In genomic region chr22:40044870-40045834, GRCh38 we compare ENCODE assay signal across 8 cellular contexts. TPM values are rescaled to one million over a fixed set of nuclear protein-coding genes. Genes with fewer than 3 reads are reported as not detected.
DNase-seq lines count a peak whose midpoint lies in the region; ATAC-seq, FAIRE-seq and TF ChIP-seq lines count a peak whose summit lies in the region.

No MANE protein-coding gene starts in this region.

- peak overlapping the region; percentile 95 for H3K9ac ChIP-seq in HepG2 (ENCODE audit: insufficient read depth, low read depth, low read length)

- H3K79me2 ChIP-seq in HepG2 (ENCODE audit: insufficient read depth, low read length), result peaks cover 18% of the 10 kb centered on the region

- ATAC-seq in GM21367 (IDR thresholded peaks at IDR 0.05; ENCODE audit: unreplicated experiment), result peak; percentile 13
- peak; percentile 4 to 12 for ATAC-seq in activated CD4-positive, CD25-positive, alpha-beta regulatory T cell treated with anti-CD3 and anti-CD28 coated beads, Interleukin-2, amount 50 U/mL, for 24 hours
- ATAC-seq in HepG2, result peak; percentile 60

- peak overlapping the region; percentile 54 for H2AFZ ChIP-seq in HepG2 (ENCODE audit: low read length)

- in situ Hi-C loops in HepG2 (cut with HindIII; ENCODE audit: extremely low pct_ligation_motif_present, low pct_unique_long_range_greater_than_20kb), result no loop called here

- no peak for FAIRE-seq in HepG2 (lab: Jason Lieb, UNC)

- peaks cover 16% of the 10 kb centered on the region for H3K4me1 ChIP-seq in HepG2 (ENCODE audit: insufficient read depth, low read length)

- no TSS peak for BruUV-seq in HepG2 (replicated peaks; lab: Mats Ljungman, UMichigan)

- TF ChIP-seq RAD21 in Ishikawa (IDR thresholded peaks at IDR 0.05; ENCODE audit: low read depth) (no peak; the same call in 1 of the 2 replicates), HepG2 (CRISPR knock-in tag; IDR thresholded peaks at IDR 0.05) (peak; percentile 45; the same call in 1 of the 2 replicates)

- H4K20me1 ChIP-seq in HepG2 (ENCODE audit: insufficient read depth, low read length), result peaks cover 3% of the 10 kb centered on the region; the same call in 1 of the 2 replicates

- peak overlapping the region; percentile 88 for H3K4me2 ChIP-seq in HepG2 (ENCODE audit: low read depth, low read length)

- WGBS in HepG2 (ENCODE audit: low lambda C conversion rate), result 0% methylated on average over 9 of the region's 138 CpGs

- CTCF ChIA-PET in HepG2 (lab: Yijun Ruan, JAX; ENCODE audit: low intra/inter-chr PET ratio, low total read pairs), result no interaction called here

- H3K27ac ChIP-seq in HepG2 (ENCODE audit: extremely low read length, insufficient read depth, low read length), result peak overlapping the region; percentile 72

- no peaks in the 10 kb centered on the region for H3K9me3 ChIP-seq in HepG2 (ENCODE audit: low read length)

- no peaks in the 10 kb centered on the region for H3K36me3 ChIP-seq in HepG2 (replicated peaks in 1 of 2; ENCODE audit: control insufficient read depth in 1 of 2, insufficient read depth in 2 of 2, low read length in 2 of 2)

- DNase-seq in COR-L47 (lab: John Stamatoyannopoulos, UW) (peak; percentile 63), cerebellum (ENCODE audit: low spot score) (peak; percentile 64), HepG2 (ENCODE audit: low spot score) (peak; percentile 20), NCI-H446 treated with DMSO at 0.1 percent for 48 hours (lab: John Stamatoyannopoulos, UW) (no peak)
- peak; percentile 44 to 63 for DNase-seq in stimulated activated CD4-positive, alpha-beta T cell treated with anti-CD3 and anti-CD28 coated beads, Interleukin-2, amount 100 ng/mL, for 48 hours

- POLR2A ChIA-PET in HepG2 (lab: Yijun Ruan, JAX), result interaction anchor here (0.6 to 1.7 kb wide), 30 partner anchors 9 to 1121 kb away, joined by 3 to 35 read pairs (median 5); partner anchors contain the start of genes ADSL, ATF4, MIEF1 and RPL3

- TF ChIP-seq CTCF in HepG2 (CRISPR knock-in tag; IDR thresholded peaks at IDR 0.05), result no peak; the same call in 1 of the 2 replicates

- H3K27me3 ChIP-seq in HepG2 (ENCODE audit: control insufficient read depth in 1 of 2, insufficient read depth in 2 of 2, low read length in 2 of 2), result no peaks in the 10 kb centered on the region

- TF ChIP-seq EP300 in Ishikawa (IDR thresholded peaks at IDR 0.05; ENCODE audit: borderline replicate concordance) (no peak), HepG2 (IDR thresholded peaks at IDR 0.05; ENCODE audit: low read depth in 2 of 2, low read length in 2 of 2) (no peak), HepG2 (CRISPR knock-in tag; IDR thresholded peaks at IDR 0.05; ENCODE audit: borderline replicate concordance) (no peak)

- H3K4me3 ChIP-seq in HepG2 (replicated peaks in 1 of 3; ENCODE audit: insufficient read depth in 1 of 3, low read depth in 2 of 3, low read length in 3 of 3), result peak overlapping the region; percentile 73 to 95 (median 94)

- peak; percentile 54 to 70; a peak in 3 of 4 replicates for TF ChIP-seq POLR2A in HepG2 (IDR thresholded peaks at IDR 0.05; ENCODE audit: insufficient read depth in 1 of 2, low read depth in 2 of 2, low read length in 2 of 2)

- intact Hi-C loops in HepG2 (cut with micrococcal nuclease; ENCODE audit: unreplicated experiment), result loop anchor here (5.0 kb wide), 2 partner anchors 132 to 302 kb away; partner anchors contain the start of genes ADSL and TNRC6B

TF ChIP-seq in Ishikawa, 13 proteins besides CTCF, POLR2A, EP300 and RAD21 (continues in another document):
- no peak for TF ChIP-seq TCF12 (IDR thresholded peaks at IDR 0.05; ENCODE audit: low read depth)
- TF ChIP-seq FOXM1 (IDR thresholded peaks at IDR 0.05; ENCODE audit: borderline replicate concordance, low read depth), result no peak
- no peak for TF ChIP-seq EGR1 (IDR thresholded peaks at IDR 0.05)
- no peak for TF ChIP-seq TAF1 (IDR thresholded peaks at IDR 0.05; ENCODE audit: low read depth)
- no peak for TF ChIP-seq REST (IDR thresholded peaks at IDR 0.05; ENCODE audit: low read depth)
- peak; percentile 25; the same call in 1 of the 2 replicates for TF ChIP-seq YY1 (IDR thresholded peaks at IDR 0.05; ENCODE audit: low read depth)
- no peak for TF ChIP-seq NFIC (IDR thresholded peaks at IDR 0.05)

TF ChIP-seq in HepG2, 621 proteins besides CTCF, POLR2A, EP300 and RAD21 (continues in another document):
- TF ChIP-seq CSRNP2 (CRISPR knock-in tag; conservative IDR thresholded peaks at IDR 0.05; ENCODE audit: low read depth) (no peak), NBN (conservative IDR thresholded peaks at IDR 0.05) (no peak), TCF7 (IDR thresholded peaks at IDR 0.05; ENCODE audit: low read depth) (no peak), ZNF256 (CRISPR knock-in tag; conservative IDR thresholded peaks at IDR 0.05) (no peak), FOSL1 (CRISPR knock-in tag; IDR thresholded peaks at IDR 0.05; ENCODE audit: borderline replicate concordance) (no peak), HOXA9 (CRISPR knock-in tag; IDR thresholded peaks at IDR 0.05; ENCODE audit: borderline replicate concordance) (no peak), ZNF33B (CRISPR knock-in tag; IDR thresholded peaks at IDR 0.05) (0 out of 2 replicates have a peak, but pooled peaks have one; percentile 19), NR2C2 (CRISPR knock-in tag; IDR thresholded peaks at IDR 0.05; ENCODE audit: borderline replicate concordance) (peak; percentile 75), CCDC6 (CRISPR knock-in tag; IDR thresholded peaks at IDR 0.05) (no peak), TBP (CRISPR knock-in tag; IDR thresholded peaks at IDR 0.05) (no peak), CENPX (CRISPR knock-in tag; IDR thresholded peaks at IDR 0.05) (no peak), SMYD3 (CRISPR knock-in tag; IDR thresholded peaks at IDR 0.05) (no peak), NFKBIZ (CRISPR knock-in tag; IDR thresholded peaks at IDR 0.05) (no peak), KDM1A (CRISPR knock-in tag; IDR thresholded peaks at IDR 0.05) (no peak), ZNF101 (CRISPR knock-in tag; IDR thresholded peaks at IDR 0.05; ENCODE audit: borderline replicate concordance, low read depth) (no peak), DRAP1 (CRISPR knock-in tag; IDR thresholded peaks at IDR 0.05) (no peak), ZNF788 (CRISPR knock-in tag; IDR thresholded peaks at IDR 0.05; ENCODE audit: borderline replicate concordance) (peak; percentile 66; the same call in 1 of the 2 replicates), ERF (CRISPR knock-in tag; IDR thresholded peaks at IDR 0.05) (no peak), ATF7-NPFF (CRISPR knock-in tag; IDR thresholded peaks at IDR 0.05; ENCODE audit: low read depth) (peak; percentile 50; the same call in 1 of the 2 replicates), MYNN (CRISPR knock-in tag; IDR thresholded peaks at IDR 0.05; ENCODE audit: low read depth) (no peak), ZFYVE20 (CRISPR knock-in tag; IDR thresholded peaks at IDR 0.05; ENCODE audit: borderline replicate concordance, low read depth) (no peak), MAX (IDR thresholded peaks at IDR 0.05) (peak; percentile 58), ZNF550 (CRISPR knock-in tag; IDR thresholded peaks at IDR 0.05; ENCODE audit: borderline replicate concordance) (no peak), ZNF652 (CRISPR knock-in tag; IDR thresholded peaks at IDR 0.05; ENCODE audit: borderline replicate concordance, low read depth) (no peak)

RNA-seq across cellular contexts. Expression of gene FAM83F, which starts 50.4 kb away (rescaled TPM):
- 0.36 TPM for total RNA-seq in cerebellum
- not detected in 2 replicates for total RNA-seq in HepG2 (2016; rRNA removed; fragmentation: Illumina TruSeq; extraction: Trizol)
- not detected in 2 replicates for total RNA-seq in HepG2 (2016; cell fraction: cytosol; rRNA removed; fragmentation: Illumina TruSeq; extraction: Trizol; ENCODE audit: low read depth)
- total RNA-seq in HepG2 (2016; cell fraction: insoluble cytoplasmic fraction; rRNA removed; fragmentation: Illumina TruSeq; extraction: Trizol), result not detected in 2 replicates
- total RNA-seq in HepG2 (2016; cell fraction: membrane; rRNA removed; fragmentation: Illumina TruSeq; extraction: Trizol), result not detected in 2 replicates
- not detected in 2 replicates for total RNA-seq in HepG2 (2016; cell fraction: nucleus; rRNA removed; fragmentation: Illumina TruSeq; extraction: Trizol)
- not detected in 2 replicates for polyA plus RNA-seq in HepG2 (2011; rRNA removed)
- under 0.01 and 0.03 TPM in 2 replicates for polyA plus RNA-seq in HepG2 (2011; cell fraction: cytosol; rRNA removed)
- polyA plus RNA-seq in HepG2 (2011; cell fraction: nucleus; rRNA removed), result not detected in 2 replicates
- not detected in 2 replicates for polyA plus RNA-seq in HepG2 (2012)
- polyA plus RNA-seq in HepG2 (2016; cell fraction: cytosol; fragmentation: Illumina TruSeq; extraction: Trizol; ENCODE audit: low read depth), result not detected in 2 replicates
- polyA plus RNA-seq in HepG2 (2016; cell fraction: insoluble cytoplasmic fraction; fragmentation: Illumina TruSeq; extraction: Trizol; ENCODE audit: low read depth), result not detected in 2 replicates
- polyA plus RNA-seq in HepG2 (2016; cell fraction: membrane; fragmentation: Illumina TruSeq; extraction: Trizol; ENCODE audit: low read depth), result not detected in 2 replicates
- not detected in 2 replicates for polyA plus RNA-seq in HepG2 (2016; cell fraction: nucleus; fragmentation: Illumina TruSeq; extraction: Trizol; ENCODE audit: insufficient read depth, low read depth)
- polyA minus RNA-seq in HepG2 (2011; rRNA and poly(A)+ RNA removed; ENCODE audit: low replicate concordance), result 7.3 TPM in 1 of 2 replicates, not detected in the other
- not detected in 2 replicates for polyA minus RNA-seq in HepG2 (2011; cell fraction: cytosol; rRNA and poly(A)+ RNA removed)
- polyA minus RNA-seq in HepG2 (2011; cell fraction: nucleus; rRNA and poly(A)+ RNA removed), result not detected in 2 replicates

Comparison
In these comparisons a context has a peak if more than half of its experiments do, and no peak if none do; other contexts are left out.
1. ATAC-seq: peak in every context shown above with its lines; median percentile 60 in HepG2; 13 in GM21367; 8 in activated CD4-positive, CD25-positive, alpha-beta regulatory T cell treated with anti-CD3 and anti-CD28 coated beads, Interleukin-2, amount 50 U/mL, for 24 hours.